Comparison of ENCODE assay signal across 4 cellular contexts in the genomic region with DNA sequence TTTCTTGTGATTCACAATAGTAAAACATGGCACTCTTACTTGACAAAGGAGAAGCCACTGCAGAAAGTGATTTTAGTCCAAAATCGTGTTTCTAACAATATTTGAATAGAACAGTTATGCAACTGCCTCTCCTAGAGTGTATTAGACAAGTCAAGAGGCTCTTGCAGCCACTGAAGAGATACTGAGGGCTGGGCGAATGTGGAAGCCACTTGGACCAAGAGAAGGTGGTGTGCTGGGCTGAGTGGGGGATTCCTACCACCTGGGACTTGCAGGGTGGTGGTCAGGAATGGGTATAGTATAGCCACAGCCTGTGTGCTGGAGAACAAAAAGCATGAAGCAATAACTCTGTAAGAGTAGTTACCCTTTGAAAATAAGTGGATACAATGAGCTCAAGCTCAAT.
"Had no signal": no experiment of that assay in that cellular context is flagged by ENCODE, and none has a peak within 500 bp of the region (broad histone marks: within the 10 kb centered on the region; RNA-seq: fewer than 3 reads in every experiment).

No MANE protein-coding gene starts in this region.

- H3K4me3 ChIP-seq: GM23338 had no signal

- ATAC-seq: GM23338 had no signal

- DNase-seq: H9, HCEC 1CT, IMR-90 had no signal
